ENCODE assay signal across 8 cellular contexts in the genomic region with DNA sequence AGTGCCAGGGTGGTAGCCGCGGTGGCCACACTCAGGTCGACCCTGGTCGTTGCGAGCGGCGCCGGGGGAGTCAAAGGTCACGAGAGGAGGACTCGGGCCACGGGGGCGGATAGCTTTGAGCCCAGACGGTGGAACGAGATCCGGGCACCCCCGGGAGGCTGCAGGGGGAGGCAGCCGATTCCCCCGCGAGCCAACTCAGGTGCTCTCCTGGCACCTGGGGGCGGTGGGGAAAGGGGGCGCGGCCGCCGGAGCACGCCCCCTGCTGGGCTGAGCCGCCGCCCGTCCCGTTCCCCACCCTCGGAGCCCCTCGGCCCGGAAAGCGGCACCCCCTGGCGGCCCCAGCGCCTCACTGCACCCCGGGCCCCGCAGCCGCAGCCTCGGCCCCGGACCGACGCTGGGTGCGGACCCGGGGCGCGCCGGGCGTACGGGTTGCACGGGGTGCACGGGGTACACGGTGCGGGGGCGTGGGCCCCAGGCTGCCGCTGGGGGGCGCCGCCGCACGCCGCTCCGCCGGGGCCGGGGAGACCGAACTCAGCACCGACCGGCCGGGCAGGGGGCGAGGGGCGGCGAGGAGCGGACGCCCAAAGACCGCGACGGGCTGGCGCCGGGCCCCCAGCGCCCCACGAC. TPM values are rescaled to one million over a fixed set of nuclear protein-coding genes. Genes with fewer than 3 reads are reported as not detected.
A peak's percentile ranks its signal among the peaks of the same experiment; 100 is the strongest.
DNase-seq lines count a peak whose midpoint lies in the region; ATAC-seq and TF ChIP-seq lines count a peak whose summit lies in the region.

No MANE protein-coding gene starts in this region.

- H3K27ac ChIP-seq in AG04450 (ENCODE audit: low read depth, low read length) (no peak overlapping the region), temporal lobe (ENCODE audit: low read depth, low read length) (peak overlapping the region; percentile 2)

- CTCF ChIA-PET in AG04450 (lab: Charles Lee), result interaction anchor here (0.7 to 2.3 kb wide), 25 partner anchors 9 to 105 kb away, joined by 3 to 20 read pairs (median 7); partner anchors contain the start of genes FBXO24, LRCH4 and SPACDR

- ATAC-seq in GM18519 (IDR thresholded peaks at IDR 0.05; ENCODE audit: low FRiP score, unreplicated experiment), result peak; percentile 42
- peak; percentile 51 for ATAC-seq in HG03442 (IDR thresholded peaks at IDR 0.05; ENCODE audit: unreplicated experiment)
- peak; percentile 65 for ATAC-seq in omental fat pad (ENCODE audit: low FRiP score)

- peaks cover 5% of the 10 kb centered on the region; the same call in 1 of the 2 replicates for H3K9me3 ChIP-seq in AG04450 (ENCODE audit: control insufficient read depth, insufficient read depth, low read length)

- H3K27me3 ChIP-seq in AG04450 (ENCODE audit: control insufficient read depth, insufficient read depth, low read length), result no peaks in the 10 kb centered on the region

- H3K4me3 ChIP-seq in AG04450 (ENCODE audit: low read depth, low read length), result peak overlapping the region; percentile 61

- TF ChIP-seq CTCF in AG04450 (IDR thresholded peaks at IDR 0.05; ENCODE audit: low read depth, low read length), result peak; percentile 69
- peak in 2 of 3 donors; percentile 84 to 100 for TF ChIP-seq CTCF in omental fat pad (IDR thresholded peaks at IDR 0.05)

- POLR2A ChIA-PET in AG04450 (lab: Yijun Ruan, JAX), result interaction anchor here (0.7 kb wide), 1 partner anchor 15 kb away, joined by 4 read pairs; no protein-coding TSS in a partner anchor

- DNase-seq in AG04450 (ENCODE audit: low read depth, low spot score), result no peak
- DNase-seq in RPMI8226, result peak; percentile 82
- DNase-seq in activated naive CD4-positive, alpha-beta T cell treated with Interleukin-2 at 50 U/mL for 16 hours, result peak; percentile 84
- DNase-seq in globus pallidus (ENCODE audit: low spot score), result peak; percentile 51
- no peak for DNase-seq in omental fat pad (ENCODE audit: low spot score)

RNA-seq across cellular contexts. Expression of gene NYAP1, which starts 0.5 kb away (rescaled TPM):
- polyA plus RNA-seq in AG04450 (2011; rRNA removed), result 0.35 and 0.38 TPM in 2 replicates
- polyA minus RNA-seq in AG04450 (2011; rRNA and poly(A)+ RNA removed), result 0.14 and 0.17 TPM in 2 replicates
- total RNA-seq in omental fat pad (1 to 10 TPM in 3 of 4 donors, under 1 TPM in 1; 0.63 to 3.6 (median 2.1) TPM), temporal lobe (29.7 TPM)

RNA-seq across cellular contexts. Expression of gene TSC22D4, which starts 4.2 kb away (rescaled TPM):
- 10.2 and 11.3 TPM in 2 replicates for polyA plus RNA-seq in AG04450 (2011; rRNA removed)
- 9.5 and 10.8 TPM in 2 replicates for polyA minus RNA-seq in AG04450 (2011; rRNA and poly(A)+ RNA removed)
- 10 to 100 TPM; 15.6 to 36.4 (median 21.4) TPM for total RNA-seq in omental fat pad
- 8.4 TPM for total RNA-seq in temporal lobe

RNA-seq across cellular contexts. Expression of gene SPACDR, which starts 19.2 kb away (rescaled TPM):
- polyA plus RNA-seq in AG04450 (2011; rRNA removed), result 0.76 and 1.3 TPM in 2 replicates
- polyA minus RNA-seq in AG04450 (2011; rRNA and poly(A)+ RNA removed), result 0.32 and 0.43 TPM in 2 replicates
- 1 to 10 TPM in 1 of 4 donors, under 1 TPM in 1, not detected in 2; 0.84 to 1.3 TPM for total RNA-seq in omental fat pad
- 0.25 TPM for total RNA-seq in temporal lobe

RNA-seq across cellular contexts. Expression of gene PPP1R35, which starts 46.9 kb away (rescaled TPM):
- polyA plus RNA-seq in AG04450 (2011; rRNA removed), result 7.5 and 11.8 TPM in 2 replicates
- 6.5 and 8.6 TPM in 2 replicates for polyA minus RNA-seq in AG04450 (2011; rRNA and poly(A)+ RNA removed)
- total RNA-seq in omental fat pad (10 to 100 TPM in 3 of 4 donors, 1 to 10 TPM in 1; 6.1 to 22.2 (median 17.7) TPM), temporal lobe (5.9 TPM)

RNA-seq across cellular contexts. Expression of gene MEPCE, which starts 53.6 kb away (rescaled TPM):
- polyA plus RNA-seq in AG04450 (2011; rRNA removed), result 9.1 and 10.1 TPM in 2 replicates
- 15.6 and 19.4 TPM in 2 replicates for polyA minus RNA-seq in AG04450 (2011; rRNA and poly(A)+ RNA removed)
- total RNA-seq in omental fat pad, result 10 to 100 TPM; 23.6 to 49.5 (median 36.6) TPM
- 16.7 TPM for total RNA-seq in temporal lobe

Comparison
In these comparisons a context has a peak if more than half of its experiments do, and no peak if none do; other contexts are left out.
1. DNase-seq: peak in RPMI8226 (single experiment), activated naive CD4-positive, alpha-beta T cell treated with Interleukin-2 at 50 U/mL for 16 hours (single experiment) and globus pallidus (single experiment); none in AG04450 (single experiment) and omental fat pad (single experiment).
2. Peak in every context shown above with its lines, with median percentiles within 50 percentile points of each other: ATAC-seq.